20 cellular contexts compared by ENCODE assay signal in the genomic region with DNA sequence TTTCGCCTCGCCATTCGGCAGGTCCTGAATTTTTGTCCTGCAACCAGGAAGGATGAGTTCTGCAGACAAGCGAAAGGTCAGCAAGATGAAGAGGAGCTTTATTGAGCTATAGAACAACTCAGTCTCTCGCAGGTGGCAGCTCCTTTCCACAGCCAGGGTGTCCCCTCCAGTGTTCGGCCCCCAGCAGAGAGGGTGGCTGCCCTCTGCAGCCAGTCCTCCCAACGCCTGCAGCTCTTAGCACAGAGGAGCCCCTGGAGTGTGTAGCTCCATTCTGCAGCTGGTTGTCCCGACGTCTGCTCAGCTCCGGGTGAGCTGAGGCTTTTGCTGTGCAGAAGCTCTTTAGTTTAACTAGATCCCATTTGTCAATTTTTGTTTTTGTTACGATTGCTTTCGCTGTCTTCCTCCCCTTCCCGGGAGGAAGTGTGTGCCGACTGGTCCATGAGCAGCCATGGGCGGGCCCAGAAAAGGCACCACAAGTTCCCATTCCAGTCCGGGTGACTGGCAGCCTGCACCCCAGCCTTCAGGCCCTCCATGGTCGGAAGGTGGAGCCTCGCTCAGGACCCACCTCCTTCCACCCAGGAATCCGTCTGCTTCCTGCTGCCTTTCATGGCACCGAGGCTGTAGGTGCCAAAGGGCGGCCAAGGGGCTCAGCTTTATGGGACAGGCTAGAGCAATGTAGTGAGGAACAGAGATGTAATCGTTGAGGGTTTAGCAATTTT.
"Had no signal": no experiment of that assay in that cellular context is flagged by ENCODE, and none has a peak within 500 bp of the region (broad histone marks: within the 10 kb centered on the region; RNA-seq: fewer than 3 reads in every experiment).

No MANE protein-coding gene starts in this region.

- H3K27ac ChIP-seq: dorsolateral prefrontal cortex, lower lobe of right lung, parathyroid adenoma, prostate gland, right lobe of liver, suprapubic skin, thyroid gland, uterus had no signal

- H2AFZ ChIP-seq: parathyroid adenoma had no signal

- H3K9ac ChIP-seq: parathyroid adenoma had no signal

- ATAC-seq: left lobe of liver, natural killer cell had no signal

- H3K4me1 ChIP-seq: lower lobe of right lung, parathyroid adenoma, prostate gland, right lobe of liver, suprapubic skin, thyroid gland, uterus had no signal

- H3K36me3 ChIP-seq: lower lobe of right lung, prostate gland, right lobe of liver, suprapubic skin, thyroid gland, uterus had no signal

- H3K9me3 ChIP-seq: lower lobe of right lung, prostate gland, right lobe of liver, suprapubic skin, thyroid gland, uterus had no signal

- H3K4me3 ChIP-seq: dorsolateral prefrontal cortex, lower lobe of right lung, prostate gland, right lobe of liver, suprapubic skin, thyroid gland, uterus had no signal

- DNase-seq: cortex of kidney; effector CD8-positive, alpha-beta T cell; foreskin melanocyte; head of caudate nucleus; hippocampal formation; islet precursor cell; lower lobe of right lung; natural killer cell; stimulated activated CD4-positive, alpha-beta T cell treated with anti-CD3 and anti-CD28 coated beads, Interleukin-15, amount 100 ng/mL, for 24 hours; stimulated activated CD4-positive, alpha-beta T cell treated with anti-CD3 and anti-CD28 coated beads, Interleukin-1b, Interleukin-23, amount 100 ng/mL, for 48 hours; stimulated activated CD4-positive, alpha-beta T cell treated with anti-CD3 and anti-CD28 coated beads, Interleukin-4, amount 100 ng/mL, for 4 hours; stimulated activated naive CD4-positive, alpha-beta T cell; thyroid gland; uterus had no signal

- H3K27me3 ChIP-seq: right lobe of liver, suprapubic skin, thyroid gland, uterus had no signal
